Comparison of ENCODE assay signal across 1 cellular context in the genomic region with DNA sequence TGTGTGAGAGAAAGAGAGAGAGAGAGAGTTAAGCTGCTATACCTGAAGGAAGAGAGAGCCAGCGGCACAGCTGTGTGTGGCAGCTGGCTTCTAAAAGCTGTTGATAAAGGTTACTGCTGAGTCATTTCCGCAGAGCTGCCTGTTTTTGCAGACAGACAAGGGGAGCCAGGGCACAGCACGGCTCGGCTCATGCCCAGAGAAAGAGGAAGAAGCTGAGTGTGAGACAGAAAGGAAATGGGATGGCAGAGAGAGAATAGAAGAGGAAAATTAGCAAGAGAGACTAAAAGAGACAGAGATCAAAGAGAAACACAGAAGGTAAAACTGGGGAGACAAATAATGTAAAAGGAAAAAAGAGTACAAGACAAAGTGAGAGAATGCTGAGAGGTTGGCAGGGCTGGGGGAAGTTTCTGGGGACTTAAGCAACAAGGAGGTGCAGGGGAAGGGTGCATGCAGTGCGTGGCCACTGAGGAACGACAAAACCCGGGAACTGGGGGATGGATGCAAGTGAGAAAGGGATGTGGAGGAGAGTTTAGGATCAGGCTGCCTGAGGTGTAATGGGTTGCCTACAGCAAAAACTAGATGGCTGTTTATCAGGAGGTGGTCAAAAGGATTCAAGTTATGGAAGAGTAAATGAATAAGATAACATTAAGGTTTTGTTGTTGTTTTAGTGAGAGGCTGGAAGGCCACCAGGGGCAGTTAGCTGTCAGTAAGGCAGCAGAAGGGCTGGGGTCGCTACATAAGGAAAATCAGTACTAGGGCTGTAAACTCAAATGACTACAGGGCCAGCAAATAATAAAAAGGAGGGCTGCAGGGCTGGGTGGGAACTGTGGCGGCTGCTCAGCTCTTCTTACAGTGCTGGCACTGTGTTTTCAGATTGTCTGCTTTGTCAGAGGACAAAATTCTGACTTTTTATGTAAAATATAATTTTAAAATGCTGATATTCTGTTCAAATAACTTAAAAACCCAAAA.
TF ChIP-seq lines count a peak whose summit lies in the region.

No MANE protein-coding gene starts in this region.

TF ChIP-seq in SK-N-SH, 30 proteins besides CTCF, POLR2A, EP300 and RAD21 (continued from another document):
- TF ChIP-seq, protein P1, sequence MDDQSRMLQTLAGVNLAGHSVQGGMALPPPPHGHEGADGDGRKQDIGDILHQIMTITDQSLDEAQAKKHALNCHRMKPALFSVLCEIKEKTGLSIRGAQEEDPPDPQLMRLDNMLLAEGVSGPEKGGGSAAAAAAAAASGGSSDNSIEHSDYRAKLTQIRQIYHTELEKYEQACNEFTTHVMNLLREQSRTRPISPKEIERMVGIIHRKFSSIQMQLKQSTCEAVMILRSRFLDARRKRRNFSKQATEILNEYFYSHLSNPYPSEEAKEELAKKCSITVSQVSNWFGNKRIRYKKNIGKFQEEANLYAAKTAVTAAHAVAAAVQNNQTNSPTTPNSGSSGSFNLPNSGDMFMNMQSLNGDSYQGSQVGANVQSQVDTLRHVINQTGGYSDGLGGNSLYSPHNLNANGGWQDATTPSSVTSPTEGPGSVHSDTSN (IDR thresholded peaks at IDR 0.05): peak; percentile 73
- TF ChIP-seq SMC3 (IDR thresholded peaks at IDR 0.05; ENCODE audit: low read depth, low read length) (no peak), TAF1 (IDR thresholded peaks at IDR 0.05; ENCODE audit: borderline replicate concordance, low read depth, low read length) (0 out of 2 replicates have a peak, but pooled peaks have one; percentile 40), GATA2 (CRISPR knock-in tag; IDR thresholded peaks at IDR 0.05) (0 out of 2 replicates have a peak, but pooled peaks have one; percentile 10), FOSL2 (IDR thresholded peaks at IDR 0.05; ENCODE audit: borderline replicate concordance, low read depth) (peak; percentile 76; the same call in 1 of the 2 replicates), MEF2A (IDR thresholded peaks at IDR 0.05; ENCODE audit: borderline replicate concordance, low read depth) (no peak), CHD2 (IDR thresholded peaks at IDR 0.05; ENCODE audit: low read length, partially characterized antibody) (peak; percentile 59), YY1 (IDR thresholded peaks at IDR 0.05; ENCODE audit: low read depth) (no peak), JUND (IDR thresholded peaks at IDR 0.05) (peak; percentile 74), RFX5 (IDR thresholded peaks at IDR 0.05; ENCODE audit: low read length) (peak; percentile 17; the same call in 1 of the 2 replicates), TCF12 (IDR thresholded peaks at IDR 0.05) (peak; percentile 93), SIN3A (IDR thresholded peaks at IDR 0.05; ENCODE audit: borderline replicate concordance, low read depth, low read length) (0 out of 2 replicates have a peak, but pooled peaks have one; percentile 61), ELF1 (IDR thresholded peaks at IDR 0.05) (peak; percentile 21; the same call in 1 of the 2 replicates)
- TF ChIP-seq, protein P2, sequence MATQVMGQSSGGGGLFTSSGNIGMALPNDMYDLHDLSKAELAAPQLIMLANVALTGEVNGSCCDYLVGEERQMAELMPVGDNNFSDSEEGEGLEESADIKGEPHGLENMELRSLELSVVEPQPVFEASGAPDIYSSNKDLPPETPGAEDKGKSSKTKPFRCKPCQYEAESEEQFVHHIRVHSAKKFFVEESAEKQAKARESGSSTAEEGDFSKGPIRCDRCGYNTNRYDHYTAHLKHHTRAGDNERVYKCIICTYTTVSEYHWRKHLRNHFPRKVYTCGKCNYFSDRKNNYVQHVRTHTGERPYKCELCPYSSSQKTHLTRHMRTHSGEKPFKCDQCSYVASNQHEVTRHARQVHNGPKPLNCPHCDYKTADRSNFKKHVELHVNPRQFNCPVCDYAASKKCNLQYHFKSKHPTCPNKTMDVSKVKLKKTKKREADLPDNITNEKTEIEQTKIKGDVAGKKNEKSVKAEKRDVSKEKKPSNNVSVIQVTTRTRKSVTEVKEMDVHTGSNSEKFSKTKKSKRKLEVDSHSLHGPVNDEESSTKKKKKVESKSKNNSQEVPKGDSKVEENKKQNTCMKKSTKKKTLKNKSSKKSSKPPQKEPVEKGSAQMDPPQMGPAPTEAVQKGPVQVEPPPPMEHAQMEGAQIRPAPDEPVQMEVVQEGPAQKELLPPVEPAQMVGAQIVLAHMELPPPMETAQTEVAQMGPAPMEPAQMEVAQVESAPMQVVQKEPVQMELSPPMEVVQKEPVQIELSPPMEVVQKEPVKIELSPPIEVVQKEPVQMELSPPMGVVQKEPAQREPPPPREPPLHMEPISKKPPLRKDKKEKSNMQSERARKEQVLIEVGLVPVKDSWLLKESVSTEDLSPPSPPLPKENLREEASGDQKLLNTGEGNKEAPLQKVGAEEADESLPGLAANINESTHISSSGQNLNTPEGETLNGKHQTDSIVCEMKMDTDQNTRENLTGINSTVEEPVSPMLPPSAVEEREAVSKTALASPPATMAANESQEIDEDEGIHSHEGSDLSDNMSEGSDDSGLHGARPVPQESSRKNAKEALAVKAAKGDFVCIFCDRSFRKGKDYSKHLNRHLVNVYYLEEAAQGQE (IDR thresholded peaks at IDR 0.05; ENCODE audit: low read depth, low read length): 0 out of 2 replicates have a peak, but pooled peaks have one; percentile 44
- TF ChIP-seq, protein P3, sequence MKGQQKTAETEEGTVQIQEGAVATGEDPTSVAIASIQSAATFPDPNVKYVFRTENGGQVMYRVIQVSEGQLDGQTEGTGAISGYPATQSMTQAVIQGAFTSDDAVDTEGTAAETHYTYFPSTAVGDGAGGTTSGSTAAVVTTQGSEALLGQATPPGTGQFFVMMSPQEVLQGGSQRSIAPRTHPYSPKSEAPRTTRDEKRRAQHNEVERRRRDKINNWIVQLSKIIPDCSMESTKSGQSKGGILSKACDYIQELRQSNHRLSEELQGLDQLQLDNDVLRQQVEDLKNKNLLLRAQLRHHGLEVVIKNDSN (IDR thresholded peaks at IDR 0.05; ENCODE audit: borderline replicate concordance, low read depth): no peak
- TF ChIP-seq, protein P4, sequence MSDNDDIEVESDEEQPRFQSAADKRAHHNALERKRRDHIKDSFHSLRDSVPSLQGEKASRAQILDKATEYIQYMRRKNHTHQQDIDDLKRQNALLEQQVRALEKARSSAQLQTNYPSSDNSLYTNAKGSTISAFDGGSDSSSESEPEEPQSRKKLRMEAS (IDR thresholded peaks at IDR 0.05; ENCODE audit: low read depth): 0 out of 2 replicates have a peak, but pooled peaks have one; percentile 62
